ENCODE assay signal across 8 cellular contexts in the genomic region with DNA sequence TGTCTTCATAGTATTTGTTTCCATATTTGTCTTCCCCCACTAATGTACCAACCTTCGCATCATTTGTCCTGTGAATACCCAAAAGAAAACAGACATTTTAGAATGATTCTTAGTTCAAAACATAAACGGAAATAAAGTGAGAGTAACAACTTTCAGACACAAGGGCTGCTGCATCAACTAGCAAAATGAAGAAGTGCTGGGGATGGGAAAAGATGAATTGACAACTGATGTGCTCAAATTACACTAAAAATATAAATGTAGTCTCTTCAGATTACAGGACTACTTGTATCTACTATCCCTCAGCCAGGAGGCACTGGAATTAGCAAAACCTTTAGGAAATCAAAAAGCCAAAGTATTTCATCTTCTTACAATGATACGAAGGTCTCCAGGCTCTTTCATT. TPM values are rescaled to one million over a fixed set of nuclear protein-coding genes. Genes with fewer than 3 reads are reported as not detected.
DNase-seq lines count a peak whose midpoint lies in the region; ATAC-seq and TF ChIP-seq lines count a peak whose summit lies in the region.

No MANE protein-coding gene starts in this region.

- DNase-seq in BJ (ENCODE audit: low read depth): no peak
- DNase-seq in chondrocyte (ENCODE audit: low spot score): no peak
- DNase-seq in naive B cell: no peak
- no peak for DNase-seq in retina
- DNase-seq in Ammon's horn (ENCODE audit: low spot score): no peak

- peak overlapping the region; percentile 93 for H3K4me3 Mint-ChIP-seq in chondrocyte (ENCODE audit: unreplicated experiment)
- peak overlapping the region; percentile 85 to 97 (median 95) for H3K4me3 Mint-ChIP-seq in naive B cell

- peak overlapping the region; percentile 86 for H3K27ac ChIP-seq in KOPT-K1 (ENCODE audit: low read depth, low read length, poor library complexity, severe bottlenecking)

- H3K9me3 Mint-ChIP-seq in chondrocyte (ENCODE audit: low read depth) (peaks cover 11% of the 10 kb centered on the region), naive B cell (peaks cover 0 to 9% (median 5%) of the 10 kb centered on the region in 7 donors)

- CTCF ChIA-PET in BJ (lab: Yijun Ruan, JAX): interaction anchor here (0.9 kb wide), 1 partner anchor 138 kb away, joined by 3 read pairs; no protein-coding TSS in a partner anchor

- peaks cover 12% of the 10 kb centered on the region for H3K36me3 Mint-ChIP-seq in chondrocyte (ENCODE audit: low read depth)
- H3K36me3 Mint-ChIP-seq in naive B cell: peaks cover 0 to 6% of the 10 kb centered on the region in 2 donors

- H3K36me3 ChIP-seq in BJ (ENCODE audit: control insufficient read depth, insufficient read depth, low read length): no peaks in the 10 kb centered on the region
- peaks cover 29% of the 10 kb centered on the region for H3K36me3 ChIP-seq in KOPT-K1 (ENCODE audit: insufficient read depth, low read length)

- POLR2A ChIA-PET in BJ (lab: Charles Lee): no interaction called here

- H3K9me3 ChIP-seq in KOPT-K1 (ENCODE audit: insufficient read depth, low read length, poor library complexity, severe bottlenecking): peaks cover 21% of the 10 kb centered on the region

- peak overlapping the region; percentile 53 for H3K4me3 ChIP-seq in BJ (ENCODE audit: low read depth, low read length)

- H3K27me3 Mint-ChIP-seq in chondrocyte (ENCODE audit: low read depth): no peaks in the 10 kb centered on the region
- no peaks in the 10 kb centered on the region for H3K27me3 Mint-ChIP-seq in naive B cell

- TF ChIP-seq CTCF in BJ (IDR thresholded peaks at IDR 0.05; ENCODE audit: insufficient read depth, low read depth, low read length) (no peak), chondrocyte (IDR thresholded peaks at IDR 0.05) (peak; percentile 23)

- no peak for ATAC-seq in naive B cell (ENCODE audit: low read depth in 2 of 2)
- no peak for ATAC-seq in HG02759 (IDR thresholded peaks at IDR 0.05; ENCODE audit: unreplicated experiment)
- ATAC-seq in HG03108 (IDR thresholded peaks at IDR 0.05; ENCODE audit: unreplicated experiment): no peak

- H3K4me1 Mint-ChIP-seq in chondrocyte (ENCODE audit: low read depth) (peaks cover 36% of the 10 kb centered on the region), naive B cell (peaks cover 30 to 45% (median 44%) of the 10 kb centered on the region in 3 donors)

- H3K27ac Mint-ChIP-seq in chondrocyte (ENCODE audit: unreplicated experiment) (peak overlapping the region; percentile 96), naive B cell (peak overlapping the region in 5 of 6 donors; percentile 17 to 97 (median 94))

- H3K27me3 ChIP-seq in BJ (ENCODE audit: control insufficient read depth, insufficient read depth, low read length): no peaks in the 10 kb centered on the region

RNA-seq across cellular contexts. Expression of a gene that starts 0.7 kb away (rescaled TPM):
- polyA plus RNA-seq in BJ (2011; rRNA removed) (52.7 and 134 TPM in 2 replicates), naive B cell (ENCODE audit: low read depth in 6 of 6) (100 to 1,000 TPM; 229 to 398 (median 293) TPM)
- 27.7 and 34.5 TPM in 2 replicates for polyA minus RNA-seq in BJ (2011; rRNA and poly(A)+ RNA removed)
- 76.9 to 92.4 TPM (median 79.9 TPM) in 3 replicates for total RNA-seq in chondrocyte
